In the genomic region with DNA sequence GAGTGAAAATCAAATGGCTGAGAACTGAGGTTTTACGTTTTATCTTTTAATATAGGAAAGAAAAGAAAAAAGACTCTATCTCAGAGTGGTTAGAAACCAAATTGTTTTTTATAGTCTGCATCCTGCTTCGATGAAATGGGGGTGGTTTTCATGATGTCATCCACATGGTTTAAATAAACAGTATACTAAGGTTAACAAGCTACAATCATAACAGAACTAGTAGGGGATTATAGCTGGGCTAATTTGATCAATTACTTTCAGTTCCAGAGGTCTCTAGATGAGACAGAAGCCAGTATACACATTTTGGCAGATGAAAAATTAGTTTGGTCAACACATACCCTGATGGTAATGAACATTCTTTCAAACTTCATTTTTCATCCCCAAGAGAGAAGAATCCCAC, we compare ENCODE assay signal across 1 cellular context.
TF ChIP-seq lines count a peak whose summit lies in the region.

No MANE protein-coding gene starts in this region.

TF ChIP-seq in GM23338, 12 proteins besides CTCF, POLR2A, EP300 and RAD21 (continued from another document):
- TF ChIP-seq ZNF462 (CRISPR knock-in tag; IDR thresholded peaks at IDR 0.05) (no peak), NANOG (IDR thresholded peaks at IDR 0.05; ENCODE audit: borderline replicate concordance) (no peak), POLR2AphosphoS5 (IDR thresholded peaks at IDR 0.05; ENCODE audit: low read depth) (no peak), ZNF331 (CRISPR knock-in tag; IDR thresholded peaks at IDR 0.05; ENCODE audit: low read depth) (no peak), CREB1 (CRISPR knock-in tag; IDR thresholded peaks at IDR 0.05; ENCODE audit: low read depth) (no peak), JUNB (IDR thresholded peaks at IDR 0.05; ENCODE audit: unreplicated experiment) (no peak), EZH2 (IDR thresholded peaks at IDR 0.05; ENCODE audit: low read depth, unreplicated experiment) (no peak), ZNF114 (CRISPR knock-in tag; IDR thresholded peaks at IDR 0.05) (no peak), EZH2phosphoT487 (IDR thresholded peaks at IDR 0.05; ENCODE audit: unreplicated experiment) (no peak)
- TF ChIP-seq, protein P1, sequence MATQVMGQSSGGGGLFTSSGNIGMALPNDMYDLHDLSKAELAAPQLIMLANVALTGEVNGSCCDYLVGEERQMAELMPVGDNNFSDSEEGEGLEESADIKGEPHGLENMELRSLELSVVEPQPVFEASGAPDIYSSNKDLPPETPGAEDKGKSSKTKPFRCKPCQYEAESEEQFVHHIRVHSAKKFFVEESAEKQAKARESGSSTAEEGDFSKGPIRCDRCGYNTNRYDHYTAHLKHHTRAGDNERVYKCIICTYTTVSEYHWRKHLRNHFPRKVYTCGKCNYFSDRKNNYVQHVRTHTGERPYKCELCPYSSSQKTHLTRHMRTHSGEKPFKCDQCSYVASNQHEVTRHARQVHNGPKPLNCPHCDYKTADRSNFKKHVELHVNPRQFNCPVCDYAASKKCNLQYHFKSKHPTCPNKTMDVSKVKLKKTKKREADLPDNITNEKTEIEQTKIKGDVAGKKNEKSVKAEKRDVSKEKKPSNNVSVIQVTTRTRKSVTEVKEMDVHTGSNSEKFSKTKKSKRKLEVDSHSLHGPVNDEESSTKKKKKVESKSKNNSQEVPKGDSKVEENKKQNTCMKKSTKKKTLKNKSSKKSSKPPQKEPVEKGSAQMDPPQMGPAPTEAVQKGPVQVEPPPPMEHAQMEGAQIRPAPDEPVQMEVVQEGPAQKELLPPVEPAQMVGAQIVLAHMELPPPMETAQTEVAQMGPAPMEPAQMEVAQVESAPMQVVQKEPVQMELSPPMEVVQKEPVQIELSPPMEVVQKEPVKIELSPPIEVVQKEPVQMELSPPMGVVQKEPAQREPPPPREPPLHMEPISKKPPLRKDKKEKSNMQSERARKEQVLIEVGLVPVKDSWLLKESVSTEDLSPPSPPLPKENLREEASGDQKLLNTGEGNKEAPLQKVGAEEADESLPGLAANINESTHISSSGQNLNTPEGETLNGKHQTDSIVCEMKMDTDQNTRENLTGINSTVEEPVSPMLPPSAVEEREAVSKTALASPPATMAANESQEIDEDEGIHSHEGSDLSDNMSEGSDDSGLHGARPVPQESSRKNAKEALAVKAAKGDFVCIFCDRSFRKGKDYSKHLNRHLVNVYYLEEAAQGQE (IDR thresholded peaks at IDR 0.05; ENCODE audit: unreplicated experiment): no peak
- TF ChIP-seq, protein P2, sequence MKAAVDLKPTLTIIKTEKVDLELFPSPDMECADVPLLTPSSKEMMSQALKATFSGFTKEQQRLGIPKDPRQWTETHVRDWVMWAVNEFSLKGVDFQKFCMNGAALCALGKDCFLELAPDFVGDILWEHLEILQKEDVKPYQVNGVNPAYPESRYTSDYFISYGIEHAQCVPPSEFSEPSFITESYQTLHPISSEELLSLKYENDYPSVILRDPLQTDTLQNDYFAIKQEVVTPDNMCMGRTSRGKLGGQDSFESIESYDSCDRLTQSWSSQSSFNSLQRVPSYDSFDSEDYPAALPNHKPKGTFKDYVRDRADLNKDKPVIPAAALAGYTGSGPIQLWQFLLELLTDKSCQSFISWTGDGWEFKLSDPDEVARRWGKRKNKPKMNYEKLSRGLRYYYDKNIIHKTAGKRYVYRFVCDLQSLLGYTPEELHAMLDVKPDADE (IDR thresholded peaks at IDR 0.05): no peak
